ENCODE assay signal across 20 cellular contexts in genomic region chr7:7254908-7255307, GRCh38.
DNase-seq lines count a peak whose midpoint lies in the region; ATAC-seq, FAIRE-seq and TF ChIP-seq lines count a peak whose summit lies in the region.
"Had no signal": no experiment of that assay in that cellular context is flagged by ENCODE, and none has a peak within 500 bp of the region (broad histone marks: within the 10 kb centered on the region; RNA-seq: fewer than 3 reads in every experiment).

No MANE protein-coding gene starts in this region.

- ATAC-seq in CD4-positive, alpha-beta T cell (ENCODE audit: poor library complexity), result no peak
- no peak for ATAC-seq in naive thymus-derived CD4-positive, alpha-beta T cell
- ATAC-seq in HG02571 (IDR thresholded peaks at IDR 0.05; ENCODE audit: unreplicated experiment), result no peak
- ATAC-seq: activated CD8-positive, alpha-beta T cell treated with anti-CD3 and anti-CD28 coated beads, Interleukin-2, amount 10 ng/mL, durations not matched to agents 7 days and 5 days; activated naive CD4-positive, alpha-beta T cell treated with anti-CD3 and anti-CD28 coated beads, Interleukin-2, amount 50 U/mL, for 72 hours; heart left ventricle; right cardiac atrium had no signal

- no peaks in the 10 kb centered on the region for H3K27me3 Mint-ChIP-seq in CD4-positive, alpha-beta T cell
- H3K27me3 Mint-ChIP-seq in naive thymus-derived CD4-positive, alpha-beta T cell, result no peaks in the 10 kb centered on the region

- H3K27ac Mint-ChIP-seq in CD4-positive, alpha-beta T cell, result peak overlapping the region; percentile 57
- peak overlapping the region in 7 of 9 donors; percentile 22 to 92 (median 70) for H3K27ac Mint-ChIP-seq in naive thymus-derived CD4-positive, alpha-beta T cell
- H3K27ac Mint-ChIP-seq: activated CD8-positive, alpha-beta T cell treated with anti-CD3 and anti-CD28 coated beads, Interleukin-2, amount 10 ng/mL, durations not matched to agents 7 days and 5 days; activated naive CD4-positive, alpha-beta T cell treated with anti-CD3 and anti-CD28 coated beads, Interleukin-2, amount 50 U/mL, for 72 hours had no signal

- peaks cover 30% of the 10 kb centered on the region for H3K36me3 Mint-ChIP-seq in CD4-positive, alpha-beta T cell (ENCODE audit: low read depth)
- peaks cover 0 to 42% (median 15%) of the 10 kb centered on the region in 5 donors for H3K36me3 Mint-ChIP-seq in naive thymus-derived CD4-positive, alpha-beta T cell

- H3K9me3 Mint-ChIP-seq in CD4-positive, alpha-beta T cell, result no peaks in the 10 kb centered on the region
- no peaks in the 10 kb centered on the region for H3K9me3 Mint-ChIP-seq in naive thymus-derived CD4-positive, alpha-beta T cell
- H3K9me3 Mint-ChIP-seq: activated naive CD4-positive, alpha-beta T cell treated with anti-CD3 and anti-CD28 coated beads, Interleukin-2, amount 50 U/mL, for 72 hours had no signal

- H3K4me1 ChIP-seq in naive thymus-derived CD4-positive, alpha-beta T cell (ENCODE audit: control insufficient read depth in 2 of 2, insufficient read depth in 2 of 2, low read length in 2 of 2), result peaks cover 13 to 14% of the 10 kb centered on the region in 2 donors
- H3K4me1 ChIP-seq: testis had no signal

- H3K27ac ChIP-seq in CD4-positive, alpha-beta T cell (ENCODE audit: low read depth, low read length), result no peak overlapping the region
- H3K27ac ChIP-seq in naive thymus-derived CD4-positive, alpha-beta T cell (ENCODE audit: low read depth, low read length), result no peak overlapping the region
- H3K27ac ChIP-seq: heart left ventricle, testis had no signal

- no peaks in the 10 kb centered on the region for H3K9me3 ChIP-seq in CD4-positive, alpha-beta T cell (ENCODE audit: control insufficient read depth, low read length)
- no peaks in the 10 kb centered on the region for H3K9me3 ChIP-seq in naive thymus-derived CD4-positive, alpha-beta T cell (ENCODE audit: control insufficient read depth in 2 of 3, low read length in 3 of 3)
- H3K9me3 ChIP-seq: testis had no signal

- no peak overlapping the region for H3K4me3 Mint-ChIP-seq in CD4-positive, alpha-beta T cell
- H3K4me3 Mint-ChIP-seq in naive thymus-derived CD4-positive, alpha-beta T cell, result no peak overlapping the region
- H3K4me3 Mint-ChIP-seq: activated CD8-positive, alpha-beta T cell treated with anti-CD3 and anti-CD28 coated beads, Interleukin-2, amount 10 ng/mL, durations not matched to agents 7 days and 5 days had no signal

- peaks cover 0 to 3% (median 0%) of the 10 kb centered on the region in 3 experiments for H3K36me3 ChIP-seq in naive thymus-derived CD4-positive, alpha-beta T cell (ENCODE audit: control insufficient read depth in 2 of 3, insufficient read depth in 3 of 3, low read length in 3 of 3)

- FAIRE-seq in H54 (lab: Jason Lieb, UNC), result peak; percentile 23
- no peak for FAIRE-seq in HTR-8/SVneo (lab: Jason Lieb, UNC)
- FAIRE-seq: colon had no signal

- intact Hi-C loops in CD4-positive, alpha-beta T cell (cut with DNase I, micrococcal nuclease), result no loop called here
- intact Hi-C loops in naive thymus-derived CD4-positive, alpha-beta T cell (cut with micrococcal nuclease), result loop anchor here (5.0 kb wide), 4 partner anchors 53 to 717 kb away; partner anchors contain the start of gene GLCCI1 (in 1 of the 2)

- POLR2A ChIA-PET in CD4-positive, alpha-beta T cell (lab: Charles Lee), result interaction anchor here (1.3 kb wide), 1 partner anchor 98 kb away, joined by 3 read pairs; no protein-coding TSS in a partner anchor
- POLR2A ChIA-PET in naive thymus-derived CD4-positive, alpha-beta T cell (lab: Charles Lee), result no interaction called here

- no peak for DNase-seq in CD4-positive, alpha-beta T cell
- DNase-seq in H54 (ENCODE audit: insufficient read length, low spot score) (no peak), epithelial cell of proximal tubule (ENCODE audit: low read depth) (peak; percentile 46), NAMALWA (ENCODE audit: low spot score) (no peak), cerebellar cortex (ENCODE audit: low spot score) (no peak), HTR-8/SVneo (ENCODE audit: insufficient read length, low spot score) (no peak)
- no peak for DNase-seq in naive thymus-derived CD4-positive, alpha-beta T cell
- DNase-seq: activated CD4-positive, CD25-positive, alpha-beta regulatory T cell; activated CD8-positive, alpha-beta T cell treated with anti-CD3 and anti-CD28 coated beads, Interleukin-2, amount 10 ng/mL, durations not matched to agents 7 days and 5 days; activated T-cell treated with anti-CD3 and anti-CD28 coated beads, Interleukin-2, amount 50 U/mL, for 48 hours; heart left ventricle; IMR-90; NCI-H1694 treated with DMSO at 0.1 percent for 48 hours; NCI-H748 treated with DMSO at 0.1 percent for 48 hours; right cardiac atrium; T-helper 2 cell; testis had no signal

- no peak overlapping the region for H3K4me3 ChIP-seq in epithelial cell of proximal tubule (ENCODE audit: low read depth, low read length)
- H3K4me3 ChIP-seq in naive thymus-derived CD4-positive, alpha-beta T cell (ENCODE audit: low read length), result no peak overlapping the region
- H3K4me3 ChIP-seq: heart left ventricle, testis had no signal

- CTCF ChIA-PET in CD4-positive, alpha-beta T cell (lab: Charles Lee), result interaction anchor here (0.9 kb wide), 1 partner anchor 38 kb away, joined by 3 read pairs; no protein-coding TSS in a partner anchor
- CTCF ChIA-PET in naive thymus-derived CD4-positive, alpha-beta T cell (lab: Charles Lee), result interaction anchor here (0.6 kb wide), 1 partner anchor 305 kb away, joined by 4 read pairs; no protein-coding TSS in a partner anchor

- H3K27me3 ChIP-seq in CD4-positive, alpha-beta T cell (ENCODE audit: control insufficient read depth, insufficient read depth, low read length), result no peaks in the 10 kb centered on the region
- H3K27me3 ChIP-seq in naive thymus-derived CD4-positive, alpha-beta T cell (ENCODE audit: control insufficient read depth in 2 of 2, insufficient read depth in 2 of 2, low read length in 2 of 2), result no peaks in the 10 kb centered on the region
- H3K27me3 ChIP-seq: heart left ventricle, testis had no signal

- H3K4me1 Mint-ChIP-seq in CD4-positive, alpha-beta T cell (ENCODE audit: low read depth), result peaks cover 42% of the 10 kb centered on the region
- peaks cover 13 to 56% (median 43%) of the 10 kb centered on the region in 7 donors for H3K4me1 Mint-ChIP-seq in naive thymus-derived CD4-positive, alpha-beta T cell

- no peak for TF ChIP-seq POLR2A in H54 (IDR thresholded peaks at IDR 0.05; ENCODE audit: low read depth, low read length)

- TF ChIP-seq CTCF in CD4-positive, alpha-beta T cell (IDR thresholded peaks at IDR 0.05), result no peak
- TF ChIP-seq CTCF in epithelial cell of proximal tubule (conservative IDR thresholded peaks at IDR 0.05; ENCODE audit: low read depth, low read length), result no peak

Comparison
In these comparisons a context has a peak if more than half of its experiments do, and no peak if none do; other contexts are left out.
1. intact Hi-C loops: an anchor here in naive thymus-derived CD4-positive, alpha-beta T cell (5.0 kb wide); none called in CD4-positive, alpha-beta T cell.